8 cellular contexts compared by ENCODE assay signal in genomic region chr6:73610444-73611275, GRCh38. TPM values are rescaled to one million over a fixed set of nuclear protein-coding genes. Genes with fewer than 3 reads are reported as not detected.
DNase-seq lines count a peak whose midpoint lies in the region; ATAC-seq, FAIRE-seq and TF ChIP-seq lines count a peak whose summit lies in the region.

No MANE protein-coding gene starts in this region.

- H3K9me3 ChIP-seq in K562 (replicated peaks; ENCODE audit: control insufficient read depth, insufficient read depth, low read depth, low read length) (no peaks in the 10 kb centered on the region), thoracic aorta (no peaks in the 10 kb centered on the region)
- no peaks in the 10 kb centered on the region for H3K9me3 ChIP-seq in effector memory CD4-positive, alpha-beta T cell (ENCODE audit: control insufficient read depth, low read length)

- DNase-seq in NCI-H1694 treated with DMSO at 0.1 percent for 48 hours (lab: John Stamatoyannopoulos, UW) (peak; percentile 16), K562 (ENCODE audit: extremely low read depth in 1 of 4, low spot score in 3 of 4) (peak in 2 of 4 experiments; percentile 28 to 46), iris pigment epithelial cell (ENCODE audit: low read depth) (peak; percentile 46), thoracic aorta (ENCODE audit: low spot score) (no peak)
- DNase-seq in effector memory CD4-positive, alpha-beta T cell: no peak

- TF ChIP-seq CTCF in 22Rv1 (IDR thresholded peaks at IDR 0.05) (peak; percentile 76), K562 (IDR thresholded peaks at IDR 0.05 in 2 of 3, conservative IDR thresholded peaks at IDR 0.05 in 1 of 3; ENCODE audit: insufficient read depth in 2 of 3, low read depth in 1 of 3, low read length in 3 of 3) (peak; percentile 41 to 72 (median 50); a peak in 4 of 6 replicates), thoracic aorta (IDR thresholded peaks at IDR 0.05) (peak; percentile 69)

- BruUV-seq in K562 (replicated peaks; lab: Mats Ljungman, UMichigan): no TSS peak

- H3K27me3 ChIP-seq in K562 (ENCODE audit: control insufficient read depth in 2 of 2, insufficient read depth in 2 of 2, low read length in 2 of 2) (no peaks in the 10 kb centered on the region), thoracic aorta (replicated peaks; ENCODE audit: insufficient read depth) (no peaks in the 10 kb centered on the region)
- no peaks in the 10 kb centered on the region for H3K27me3 ChIP-seq in effector memory CD4-positive, alpha-beta T cell (replicated peaks; ENCODE audit: control insufficient read depth, insufficient read depth, low read length, poor library complexity, severe bottlenecking)

- in situ Hi-C loops in K562 (cut with MboI): no loop called here

- no peaks in the 10 kb centered on the region for H4K20me1 ChIP-seq in K562 (replicated peaks; ENCODE audit: control insufficient read depth, insufficient read depth, low read length)

- H3K27ac ChIP-seq in 22Rv1: no peak overlapping the region
- no peak overlapping the region for H3K27ac ChIP-seq in K562 (ENCODE audit: extremely low read depth, low read depth, low read length)
- H3K27ac ChIP-seq in thoracic aorta: peak overlapping the region; percentile 24 to 43
- H3K27ac ChIP-seq in effector memory CD4-positive, alpha-beta T cell (ENCODE audit: insufficient read depth, low read length, poor library complexity, severe bottlenecking): no peak overlapping the region

- H3K36me3 ChIP-seq in K562 (ENCODE audit: control insufficient read depth, insufficient read depth, low read length): no peaks in the 10 kb centered on the region; the same call in 2 of the 3 replicates
- peaks cover 22% of the 10 kb centered on the region for H3K36me3 ChIP-seq in thoracic aorta
- peaks cover 31% of the 10 kb centered on the region for H3K36me3 ChIP-seq in effector memory CD4-positive, alpha-beta T cell (ENCODE audit: control insufficient read depth, insufficient read depth, low read length)

- 26% methylated on average over 6 of the region's 6 CpGs for WGBS in K562 (ENCODE audit: insufficient coverage, low coverage, missing lambda C conversion rate)

- H3K4me1 ChIP-seq in K562 (replicated peaks in 1 of 2; ENCODE audit: control insufficient read depth in 2 of 2, insufficient read depth in 2 of 2, low read length in 2 of 2): no peaks in the 10 kb centered on the region
- H3K4me1 ChIP-seq in thoracic aorta (ENCODE audit: control insufficient read depth in 1 of 2, low read depth in 2 of 2): peaks cover 0 to 9% of the 10 kb centered on the region in 2 donors
- peaks cover 3% of the 10 kb centered on the region for H3K4me1 ChIP-seq in effector memory CD4-positive, alpha-beta T cell (ENCODE audit: control insufficient read depth, insufficient read depth, low read length, poor library complexity, severe bottlenecking)

- no peaks in the 10 kb centered on the region for H3K9me1 ChIP-seq in K562 (ENCODE audit: control insufficient read depth, insufficient read depth, low read length)

- FAIRE-seq in G401.6 (lab: Jason Lieb, UNC) (peak; percentile 95), K562 (lab: Jason Lieb, UNC) (peak; percentile 51)

- POLR2A ChIA-PET in K562 (lab: Yijun Ruan, JAX): interaction anchor here (0.6 to 3.8 kb wide), 4 partner anchors 59 to 97 kb away, joined by 3 to 34 read pairs (median 26); partner anchors contain the start of gene EEF1A1

- CTCF ChIA-PET in K562 (lab: Yijun Ruan, JAX; ENCODE audit: low intra/inter-chr PET ratio): interaction anchor here (0.6 to 2.5 kb wide), 4 partner anchors 89 to 325 kb away, joined by 3 to 36 read pairs (median 4); no protein-coding TSS in a partner anchor

- no peak overlapping the region for H3K9ac ChIP-seq in K562 (ENCODE audit: insufficient read depth in 1 of 2, low read depth in 2 of 2, low read length in 2 of 2)

- no peak overlapping the region for H3K4me2 ChIP-seq in K562 (ENCODE audit: insufficient read depth, low read length)

- no peak for TF ChIP-seq POLR2A in K562 (conservative IDR thresholded peaks at IDR 0.05)

- H3K4me3 ChIP-seq in K562 (no peak overlapping the region), thoracic aorta (no peak overlapping the region)
- H3K4me3 ChIP-seq in effector memory CD4-positive, alpha-beta T cell (ENCODE audit: insufficient read depth, low read depth, low read length, poor library complexity, severe bottlenecking): no peak overlapping the region

- TF ChIP-seq EP300 in K562 (IDR thresholded peaks at IDR 0.05; ENCODE audit: low read length): no peak

- H2AFZ ChIP-seq in K562 (ENCODE audit: low read depth, low read length): no peak overlapping the region

- no peaks in the 10 kb centered on the region for H3K79me2 ChIP-seq in K562 (ENCODE audit: control insufficient read depth, insufficient read depth, low read length)

- ATAC-seq in K562 (peak; percentile 64), thoracic aorta (ENCODE audit: insufficient number of reproducible peaks, low FRiP score, low read depth) (peak; percentile 75), HG03378 (IDR thresholded peaks at IDR 0.05; ENCODE audit: unreplicated experiment) (no peak)

- TF ChIP-seq RAD21 in K562 (CRISPR knock-in tag; conservative IDR thresholded peaks at IDR 0.05 in 1 of 2, IDR thresholded peaks at IDR 0.05 in 1 of 2): peak; percentile 83 to 86

- intact Hi-C loops in K562 (cut with micrococcal nuclease): loop anchor here (1.0 kb wide), 2 partner anchors 24 to 95 kb away; no protein-coding TSS in a partner anchor

TF ChIP-seq in K562, 482 proteins besides CTCF, POLR2A, EP300 and RAD21 (continues in another document):
- TF ChIP-seq CAMTA2 (CRISPR knock-in tag; conservative IDR thresholded peaks at IDR 0.05) (no peak), ARID3A (IDR thresholded peaks at IDR 0.05; ENCODE audit: borderline replicate concordance, low read depth, low read length) (peak; percentile 60; the same call in 1 of the 2 replicates), DEAF1 (CRISPR knock-in tag; IDR thresholded peaks at IDR 0.05) (peak; percentile 49), ZNF384 (IDR thresholded peaks at IDR 0.05; ENCODE audit: low read depth, low read length) (peak; percentile 74; the same call in 1 of the 2 replicates), ZNF121 (CRISPR knock-in tag; conservative IDR thresholded peaks at IDR 0.05) (peak; percentile 91), ARNT (IDR thresholded peaks at IDR 0.05) (0 out of 4 replicates have a peak, but pooled peaks of 1 of the 2 experiments have one; percentile 37)

RNA-seq across cellular contexts. Expression of gene SLC17A5, which starts 43.1 kb away (rescaled TPM):
- 18.4 and 20.3 TPM in 2 replicates for total RNA-seq in K562 (2011; cell fraction: chromatin; rRNA removed; ENCODE audit: low replicate concordance)
- total RNA-seq in K562 (2011; cell fraction: nucleolus; rRNA removed): 16.2 and 17.8 TPM in 2 replicates
- total RNA-seq in K562 (2011; cell fraction: nucleoplasm; rRNA removed): 15.1 and 21.3 TPM in 2 replicates
- 2.0 and 3.8 TPM in 2 replicates for total RNA-seq in K562 (2014; rRNA removed)
- 3.7 and 4.7 TPM in 2 replicates for total RNA-seq in K562 (2014; rRNA removed; fragmentation: Illumina TruSeq; extraction: Trizol)
- 3.8 and 4.5 TPM in 2 replicates for total RNA-seq in K562 (2015; rRNA removed; fragmentation: Illumina TruSeq; extraction: Trizol)
- total RNA-seq in K562 (2021): 3.4 TPM in 2 replicates
- polyA plus RNA-seq in K562 (2011; rRNA removed): 7.2 and 7.6 TPM in 2 replicates
- polyA plus RNA-seq in K562 (2011; cell fraction: cytosol; rRNA removed): 4.3 and 6.0 TPM in 2 replicates
- polyA plus RNA-seq in K562 (2011; cell fraction: nucleus; rRNA removed): 2.4 and 3.3 TPM in 2 replicates
- 3.2 and 4.4 TPM in 2 replicates for polyA plus RNA-seq in K562 (2012)
- polyA plus RNA-seq in K562 (2014; fragmentation: Illumina TruSeq; extraction: Trizol): 2.9 and 3.4 TPM in 2 replicates
- polyA plus RNA-seq in K562 (2014; fragmentation: Nextera tagmentation; extraction: Ambion mirVana): 1 to 10 TPM; 1.3 to 1.8 TPM
- polyA plus RNA-seq in K562 (2014; rRNA removed): 2.2 and 3.3 TPM in 2 replicates
- 12.3 and 12.8 TPM in 2 replicates for polyA minus RNA-seq in K562 (2011; rRNA and poly(A)+ RNA removed)
- 4.0 and 4.5 TPM in 2 replicates for polyA minus RNA-seq in K562 (2011; cell fraction: cytosol; rRNA and poly(A)+ RNA removed)
- 4.2 and 8.2 TPM in 2 replicates for polyA minus RNA-seq in K562 (2011; cell fraction: nucleus; rRNA and poly(A)+ RNA removed)
- total RNA-seq in thoracic aorta: 10 to 100 TPM; 24.1 to 36.8 TPM

Comparison
In these comparisons a context has a peak if more than half of its experiments do, and no peak if none do; other contexts are left out.
1. H3K27ac ChIP-seq: peak in thoracic aorta (2 of 2); none in 22Rv1 (single experiment), K562 (single experiment) and effector memory CD4-positive, alpha-beta T cell (single experiment).
2. DNase-seq: peak in NCI-H1694 treated with DMSO at 0.1 percent for 48 hours (single experiment) and iris pigment epithelial cell (single experiment); none in thoracic aorta (single experiment) and effector memory CD4-positive, alpha-beta T cell (0 of 3).
3. Peak in every context shown above with its lines, with median percentiles within 50 percentile points of each other: CTCF ChIP-seq.